ENCODE assay signal across 25 cellular contexts in the genomic region with DNA sequence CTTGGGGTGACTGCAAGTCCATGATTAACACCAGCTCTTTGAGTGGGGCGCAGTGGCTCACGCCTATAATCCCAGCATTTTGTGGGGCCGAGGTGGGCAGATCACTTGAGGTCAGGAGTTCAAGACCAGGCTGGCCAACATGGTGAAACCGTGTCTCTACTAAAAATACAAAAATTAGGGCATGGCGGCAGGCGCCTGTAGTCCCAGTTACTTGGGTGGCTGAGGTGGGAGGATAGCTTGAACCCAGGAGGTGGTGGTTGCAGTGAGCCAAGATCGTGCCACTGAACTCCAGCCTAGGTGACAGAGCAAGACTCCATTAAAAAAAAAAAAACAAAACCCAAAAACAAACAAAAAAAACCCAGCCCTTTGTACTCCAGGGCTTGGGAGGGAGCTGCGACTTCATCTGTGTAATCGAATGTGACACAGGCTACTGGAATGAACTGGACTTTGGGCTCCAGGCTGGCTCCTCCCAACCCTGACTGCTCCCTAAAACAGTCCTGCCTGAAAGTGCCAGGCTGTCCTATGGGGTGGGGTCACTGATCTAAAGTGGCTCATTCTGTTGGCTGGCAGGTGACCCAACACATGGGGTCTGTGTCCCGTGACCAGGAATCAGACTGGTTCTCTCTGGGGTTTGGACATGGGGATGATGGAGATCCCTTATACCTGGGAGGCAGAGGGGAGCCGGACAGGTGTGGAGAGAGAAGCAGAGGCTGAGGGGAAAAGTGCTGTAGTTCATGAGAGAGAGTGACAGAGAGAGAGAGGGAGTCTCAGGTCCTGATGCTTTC. TPM values are rescaled to one million over a fixed set of nuclear protein-coding genes. Genes with fewer than 3 reads are reported as not detected.
A peak's percentile ranks its signal among the peaks of the same experiment; 100 is the strongest.
DNase-seq lines count a peak whose midpoint lies in the region; ATAC-seq, FAIRE-seq and TF ChIP-seq lines count a peak whose summit lies in the region.
"Had no signal": no experiment of that assay in that cellular context is flagged by ENCODE, and none has a peak within 500 bp of the region (broad histone marks: within the 10 kb centered on the region; RNA-seq: fewer than 3 reads in every experiment).

No MANE protein-coding gene starts in this region.

- H3K36me3 ChIP-seq in K562 (ENCODE audit: control insufficient read depth, insufficient read depth, low read length) = no peaks in the 10 kb centered on the region
- peaks cover 6% of the 10 kb centered on the region for H3K36me3 ChIP-seq in lower lobe of right lung
- H3K36me3 ChIP-seq: neural progenitor cell, thyroid gland had no signal

- no peak overlapping the region for H3K27ac ChIP-seq in K562 (ENCODE audit: extremely low read depth, low read depth, low read length)
- H3K27ac ChIP-seq in lower lobe of right lung = no peak overlapping the region
- H3K27ac ChIP-seq: neural progenitor cell, thyroid gland had no signal

- POLR2A ChIA-PET in K562 (lab: Yijun Ruan, JAX) = no interaction called here

- in situ Hi-C loops in K562 (cut with MboI) = no loop called here

- no peaks in the 10 kb centered on the region for H3K9me3 Mint-ChIP-seq in activated CD4-positive, alpha-beta T cell treated with anti-CD3 and anti-CD28 coated beads, Interleukin-2, amount 10 ng/mL, durations not matched to agents 24 days and 14 days
- H3K9me3 Mint-ChIP-seq in type B pancreatic cell = no peaks in the 10 kb centered on the region
- H3K9me3 Mint-ChIP-seq: CD4-positive, alpha-beta memory T cell; neural progenitor cell; WTC11 had no signal

- no peak overlapping the region; the same call in 1 of the 2 replicates for H3K4me2 ChIP-seq in K562 (ENCODE audit: insufficient read depth, low read length)
- H3K4me2 ChIP-seq: neural progenitor cell had no signal

- TF ChIP-seq CTCF in K562 (IDR thresholded peaks at IDR 0.05 in 2 of 3, conservative IDR thresholded peaks at IDR 0.05 in 1 of 3; ENCODE audit: insufficient read depth in 2 of 3, low read depth in 1 of 3, low read length in 3 of 3) (no peak), lower lobe of right lung (IDR thresholded peaks at IDR 0.05) (no peak), type B pancreatic cell (conservative IDR thresholded peaks at IDR 0.05) (no peak)

- no peak overlapping the region for H3K4me3 ChIP-seq in K562
- no peak overlapping the region for H3K4me3 ChIP-seq in lower lobe of right lung
- H3K4me3 ChIP-seq: neural progenitor cell, thyroid gland had no signal

- no peaks in the 10 kb centered on the region for H3K27me3 Mint-ChIP-seq in activated CD4-positive, alpha-beta T cell treated with anti-CD3 and anti-CD28 coated beads, Interleukin-2, amount 10 ng/mL, durations not matched to agents 24 days and 14 days
- peaks cover 6% of the 10 kb centered on the region for H3K27me3 Mint-ChIP-seq in type B pancreatic cell
- H3K27me3 Mint-ChIP-seq: CD4-positive, alpha-beta memory T cell had no signal

- H3K9me1 ChIP-seq in K562 (ENCODE audit: control insufficient read depth, insufficient read depth, low read length) = no peaks in the 10 kb centered on the region

- no peaks in the 10 kb centered on the region for H4K20me1 ChIP-seq in K562 (replicated peaks; ENCODE audit: control insufficient read depth, insufficient read depth, low read length)

- H3K4me1 Mint-ChIP-seq in activated CD4-positive, alpha-beta T cell treated with anti-CD3 and anti-CD28 coated beads, Interleukin-2, amount 10 ng/mL, durations not matched to agents 24 days and 14 days = no peaks in the 10 kb centered on the region
- peaks cover 3% of the 10 kb centered on the region for H3K4me1 Mint-ChIP-seq in type B pancreatic cell (ENCODE audit: unreplicated experiment)
- H3K4me1 Mint-ChIP-seq: neural progenitor cell had no signal

- H3K27ac Mint-ChIP-seq in activated CD4-positive, alpha-beta T cell treated with anti-CD3 and anti-CD28 coated beads, Interleukin-2, amount 10 ng/mL, durations not matched to agents 24 days and 14 days = peak overlapping the region; percentile 25
- H3K27ac Mint-ChIP-seq in type B pancreatic cell = peak overlapping the region; percentile 72
- H3K27ac Mint-ChIP-seq: neural progenitor cell, WTC11 had no signal

- H3K9me3 ChIP-seq in K562 (replicated peaks; ENCODE audit: control insufficient read depth, insufficient read depth, low read depth, low read length) (no peaks in the 10 kb centered on the region), lower lobe of right lung (no peaks in the 10 kb centered on the region)
- H3K9me3 ChIP-seq: thyroid gland had no signal

- no peak for DNase-seq in activated CD4-positive, alpha-beta T cell treated with anti-CD3 and anti-CD28 coated beads, Interleukin-2, amount 10 ng/mL, durations not matched to agents 24 days and 14 days
- no peak for DNase-seq in activated CD4-positive, alpha-beta T cell treated with anti-CD3 and anti-CD28 coated beads, Interleukin-2, amount 50 U/mL, for 4 hours
- DNase-seq in K562 (ENCODE audit: extremely low read depth in 1 of 4, low spot score in 3 of 4) (no peak), lower lobe of right lung (peak; percentile 14), type B pancreatic cell (ENCODE audit: extremely low spot score, unreplicated experiment) (no peak), cerebellar nuclear complex (lab: John Stamatoyannopoulos, UW) (no peak), ecto neural progenitor cell (ENCODE audit: low spot score) (no peak)
- DNase-seq: activated effector memory CD4-positive, alpha-beta T cell treated with anti-CD3 and anti-CD28 coated beads, Interleukin-2, amount 50 U/mL, for 16 hours; caudate nucleus; CD4-positive, alpha-beta memory T cell; DND-41; MM.1S; NCI-H187; NCI-H345; NK-92 treated with Interleukin-12 subunit alpha and Interleukin-12 subunit beta, amount 100 ng/mL, for 24 hours; stimulated activated CD4-positive, alpha-beta T cell treated with anti-CD3 and anti-CD28 coated beads, Interleukin-2, amount 100 ng/mL, for 48 hours; stimulated activated CD8-positive, alpha-beta memory T cell treated with anti-CD3 and anti-CD28 coated beads, Interleukin-4, amount 100 ng/mL, for 48 hours; thyroid gland had no signal

- no peak for TF ChIP-seq EP300 in K562 (IDR thresholded peaks at IDR 0.05; ENCODE audit: low read length)

- H3K79me2 ChIP-seq in K562 (ENCODE audit: control insufficient read depth, insufficient read depth, low read length) = no peaks in the 10 kb centered on the region

- 0 out of 2 replicates have a peak overlapping the region, but pooled peaks have one; percentile 6 for H2AFZ ChIP-seq in K562 (ENCODE audit: low read depth, low read length)

- no peak overlapping the region for H3K4me3 Mint-ChIP-seq in activated CD4-positive, alpha-beta T cell treated with anti-CD3 and anti-CD28 coated beads, Interleukin-2, amount 10 ng/mL, durations not matched to agents 24 days and 14 days
- no peak overlapping the region for H3K4me3 Mint-ChIP-seq in type B pancreatic cell
- H3K4me3 Mint-ChIP-seq: CD4-positive, alpha-beta memory T cell; neural progenitor cell; WTC11 had no signal

- intact Hi-C loops in activated CD4-positive, alpha-beta T cell treated with anti-CD3 and anti-CD28 coated beads, Interleukin-2, amount 10 ng/mL, durations not matched to agents 24 days and 14 days (cut with micrococcal nuclease) = no loop called here
- intact Hi-C loops in K562 (cut with micrococcal nuclease) = no loop called here
- intact Hi-C loops in lower lobe of right lung (cut with DNase I) = no loop called here

- H3K27me3 ChIP-seq in K562 (ENCODE audit: control insufficient read depth in 2 of 2, insufficient read depth in 2 of 2, low read length in 2 of 2) (peaks cover 2 to 4% of the 10 kb centered on the region in 2 experiments; a peak in 3 of 5 replicates), lower lobe of right lung (ENCODE audit: low read depth) (no peaks in the 10 kb centered on the region)
- H3K27me3 ChIP-seq: neural progenitor cell, thyroid gland had no signal

- no peak overlapping the region; a peak in 1 of 4 replicates for H3K9ac ChIP-seq in K562 (ENCODE audit: insufficient read depth in 1 of 2, low read depth in 2 of 2, low read length in 2 of 2)
- H3K9ac ChIP-seq: neural progenitor cell had no signal

- no peak for TF ChIP-seq POLR2A in K562 (conservative IDR thresholded peaks at IDR 0.05)

- no TSS peak for BruUV-seq in K562 (replicated peaks; lab: Mats Ljungman, UMichigan)

- FAIRE-seq in K562 (lab: Jason Lieb, UNC) = no peak

- TF ChIP-seq RAD21 in K562 (CRISPR knock-in tag; conservative IDR thresholded peaks at IDR 0.05 in 1 of 2, IDR thresholded peaks at IDR 0.05 in 1 of 2) = no peak

- 46% methylated on average over 11 of the region's 11 CpGs for WGBS in K562 (ENCODE audit: insufficient coverage, low coverage, missing lambda C conversion rate)

- peaks cover 48% of the 10 kb centered on the region for H3K36me3 Mint-ChIP-seq in activated CD4-positive, alpha-beta T cell treated with anti-CD3 and anti-CD28 coated beads, Interleukin-2, amount 10 ng/mL, durations not matched to agents 24 days and 14 days (ENCODE audit: low read depth)
- H3K36me3 Mint-ChIP-seq in type B pancreatic cell = no peaks in the 10 kb centered on the region
- H3K36me3 Mint-ChIP-seq: neural progenitor cell, WTC11 had no signal

- H3K4me1 ChIP-seq in K562 (replicated peaks in 1 of 2; ENCODE audit: control insufficient read depth in 2 of 2, insufficient read depth in 2 of 2, low read length in 2 of 2) (peaks cover 4 to 11% of the 10 kb centered on the region in 2 experiments; a peak in 4 of 5 replicates), lower lobe of right lung (no peaks in the 10 kb centered on the region)
- H3K4me1 ChIP-seq: neural progenitor cell, thyroid gland had no signal

- ATAC-seq in K562 = peak; percentile 22; the same call in 2 of the 3 replicates
- peak in 1 of 2 donors; percentile 31 for ATAC-seq in lower lobe of right lung
- ATAC-seq in GM21423 (IDR thresholded peaks at IDR 0.05; ENCODE audit: unreplicated experiment) = no peak
- ATAC-seq: sciatic nerve had no signal

- CTCF ChIA-PET in K562 (lab: Yijun Ruan, JAX; ENCODE audit: low intra/inter-chr PET ratio) = interaction anchor here (0.6 kb wide), 1 partner anchor 830 kb away, joined by 4 read pairs; no protein-coding TSS in a partner anchor

RNA-seq across cellular contexts. Expression of a gene that starts 9.3 kb away (rescaled TPM):
- 32.5 and 35.3 TPM in 2 replicates for total RNA-seq in activated CD4-positive, alpha-beta T cell treated with anti-CD3 and anti-CD28 coated beads, Interleukin-2, amount 10 ng/mL, durations not matched to agents 24 days and 14 days
- 13.8 and 21.2 TPM in 2 replicates for total RNA-seq in K562 (2011; cell fraction: chromatin; rRNA removed; ENCODE audit: low replicate concordance)
- 13.0 and 18.5 TPM in 2 replicates for total RNA-seq in K562 (2011; cell fraction: nucleolus; rRNA removed)
- 15.0 and 20.5 TPM in 2 replicates for total RNA-seq in K562 (2011; cell fraction: nucleoplasm; rRNA removed)
- total RNA-seq in K562 (2014; rRNA removed) (21.6 and 22.3 TPM in 2 replicates), K562 (2014; rRNA removed; fragmentation: Illumina TruSeq; extraction: Trizol) (10.4 and 11.4 TPM in 2 replicates), K562 (2015; rRNA removed; fragmentation: Illumina TruSeq; extraction: Trizol) (15.7 and 16.8 TPM in 2 replicates), K562 (2021) (19.6 and 20.8 TPM in 2 replicates), lower lobe of right lung (12.3 TPM), type B pancreatic cell (ENCODE audit: low replicate concordance) (15.1 and 21.2 TPM in 2 replicates)
- polyA plus RNA-seq in K562 (2011; rRNA removed) (9.8 and 10.5 TPM in 2 replicates), K562 (2014; fragmentation: Illumina TruSeq; extraction: Trizol) (15.4 and 17.6 TPM in 2 replicates), K562 (2014; fragmentation: Nextera tagmentation; extraction: Ambion mirVana) (1 to 10 TPM; 4.3 to 6.5 TPM), K562 (2014; rRNA removed) (22.2 and 25.2 TPM in 2 replicates)
- 8.8 and 11.0 TPM in 2 replicates for polyA plus RNA-seq in K562 (2011; cell fraction: cytosol; rRNA removed)
- polyA plus RNA-seq in K562 (2011; cell fraction: nucleus; rRNA removed) = 8.4 and 9.5 TPM in 2 replicates
- 11.7 and 14.4 TPM in 2 replicates for polyA plus RNA-seq in K562 (2012)
- polyA minus RNA-seq in K562 (2011; rRNA and poly(A)+ RNA removed) = 5.5 and 6.8 TPM in 2 replicates
- 2.1 and 6.1 TPM in 2 replicates for polyA minus RNA-seq in K562 (2011; cell fraction: cytosol; rRNA and poly(A)+ RNA removed)
- polyA minus RNA-seq in K562 (2011; cell fraction: nucleus; rRNA and poly(A)+ RNA removed) = 6.5 and 8.1 TPM in 2 replicates

RNA-seq across cellular contexts. Expression of a gene that starts 13.4 kb away (rescaled TPM):
- 2.9 and 3.0 TPM in 2 replicates for total RNA-seq in activated CD4-positive, alpha-beta T cell treated with anti-CD3 and anti-CD28 coated beads, Interleukin-2, amount 10 ng/mL, durations not matched to agents 24 days and 14 days
- not detected in 2 replicates for total RNA-seq in K562 (2011; cell fraction: chromatin; rRNA removed; ENCODE audit: low replicate concordance)
- not detected in 2 replicates for total RNA-seq in K562 (2011; cell fraction: nucleolus; rRNA removed)
- not detected in 2 replicates for total RNA-seq in K562 (2011; cell fraction: nucleoplasm; rRNA removed)
- not detected in 2 replicates for total RNA-seq in K562 (2014; rRNA removed)
- total RNA-seq in K562 (2014; rRNA removed; fragmentation: Illumina TruSeq; extraction: Trizol) = not detected in 2 replicates
- total RNA-seq in K562 (2015; rRNA removed; fragmentation: Illumina TruSeq; extraction: Trizol) = 0.14 TPM in 1 of 2 replicates, not detected in the other
- not detected in 2 replicates for total RNA-seq in K562 (2021)
- polyA plus RNA-seq in K562 (2011; rRNA removed) = not detected in 2 replicates
- not detected in 2 replicates for polyA plus RNA-seq in K562 (2011; cell fraction: cytosol; rRNA removed)
- not detected in 2 replicates for polyA plus RNA-seq in K562 (2011; cell fraction: nucleus; rRNA removed)
- 0.07 TPM in 1 of 2 replicates, not detected in the other for polyA plus RNA-seq in K562 (2012)
- not detected in 2 replicates for polyA plus RNA-seq in K562 (2014; fragmentation: Illumina TruSeq; extraction: Trizol)
- polyA plus RNA-seq in K562 (2014; fragmentation: Nextera tagmentation; extraction: Ambion mirVana) = not detected
- not detected in 2 replicates for polyA plus RNA-seq in K562 (2014; rRNA removed)
- not detected in 2 replicates for polyA minus RNA-seq in K562 (2011; rRNA and poly(A)+ RNA removed)
- polyA minus RNA-seq in K562 (2011; cell fraction: cytosol; rRNA and poly(A)+ RNA removed) = not detected in 2 replicates
- polyA minus RNA-seq in K562 (2011; cell fraction: nucleus; rRNA and poly(A)+ RNA removed) = not detected in 2 replicates
- total RNA-seq in lower lobe of right lung = 21.1 TPM
- 0.17 and 0.19 TPM in 2 replicates for total RNA-seq in type B pancreatic cell (ENCODE audit: low replicate concordance)

RNA-seq across cellular contexts. Expression of a gene that starts 47.3 kb away (rescaled TPM):
- not detected in 2 replicates for total RNA-seq in activated CD4-positive, alpha-beta T cell treated with anti-CD3 and anti-CD28 coated beads, Interleukin-2, amount 10 ng/mL, durations not matched to agents 24 days and 14 days
- not detected in 2 replicates for total RNA-seq in K562 (2011; cell fraction: chromatin; rRNA removed; ENCODE audit: low replicate concordance)
- total RNA-seq in K562 (2011; cell fraction: nucleolus; rRNA removed) = 0.17 TPM in 1 of 2 replicates, not detected in the other
- total RNA-seq in K562 (2011; cell fraction: nucleoplasm; rRNA removed) = not detected in 2 replicates
- total RNA-seq in K562 (2014; rRNA removed) (not detected in 2 replicates), K562 (2014; rRNA removed; fragmentation: Illumina TruSeq; extraction: Trizol) (not detected in 2 replicates), K562 (2015; rRNA removed; fragmentation: Illumina TruSeq; extraction: Trizol) (not detected in 2 replicates), K562 (2021) (not detected in 2 replicates), lower lobe of right lung (0.24 TPM), type B pancreatic cell (ENCODE audit: low replicate concordance) (7.2 and 9.6 TPM in 2 replicates)
- polyA plus RNA-seq in K562 (2011; rRNA removed) (not detected in 2 replicates), K562 (2014; fragmentation: Illumina TruSeq; extraction: Trizol) (not detected in 2 replicates), K562 (2014; fragmentation: Nextera tagmentation; extraction: Ambion mirVana) (not detected), K562 (2014; rRNA removed) (not detected in 2 replicates)
- polyA plus RNA-seq in K562 (2011; cell fraction: cytosol; rRNA removed) = 0.03 TPM in 1 of 2 replicates, not detected in the other
- not detected in 2 replicates for polyA plus RNA-seq in K562 (2011; cell fraction: nucleus; rRNA removed)
- polyA plus RNA-seq in K562 (2012) = 0.03 TPM in 1 of 2 replicates, not detected in the other
- not detected in 2 replicates for polyA minus RNA-seq in K562 (2011; rRNA and poly(A)+ RNA removed)
- polyA minus RNA-seq in K562 (2011; cell fraction: cytosol; rRNA and poly(A)+ RNA removed) = not detected in 2 replicates
- polyA minus RNA-seq in K562 (2011; cell fraction: nucleus; rRNA and poly(A)+ RNA removed) = not detected in 2 replicates
- total RNA-seq: A172; CD4-positive, alpha-beta memory T cell; HT1080; lung microvascular endothelial cell; sciatic nerve; thyroid gland; WTC11 had no signal
- polyA plus RNA-seq: CD4-positive, alpha-beta memory T cell had no signal
